Comparison of ENCODE assay signal across 13 cellular contexts in the genomic region with DNA sequence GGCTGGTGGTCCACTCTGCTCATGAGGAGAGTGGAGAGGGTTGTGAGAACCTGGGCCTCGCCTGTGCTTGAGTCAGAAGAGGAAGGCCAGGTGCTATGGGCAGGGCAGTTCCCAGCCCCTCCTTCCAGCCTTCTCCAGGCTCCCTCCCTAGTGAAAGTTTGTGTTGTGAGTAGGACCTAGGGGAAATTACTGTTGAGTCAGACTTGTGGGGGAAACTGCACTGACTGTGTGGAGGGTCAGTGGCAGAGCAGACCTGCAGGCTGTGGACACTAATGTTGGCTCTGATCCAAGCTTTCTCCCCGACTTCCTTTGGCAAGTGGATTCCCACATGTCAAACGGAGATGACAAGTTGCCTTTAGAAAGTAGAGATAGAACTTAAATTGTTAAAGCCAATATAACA.
DNase-seq lines count a peak whose midpoint lies in the region; ATAC-seq and TF ChIP-seq lines count a peak whose summit lies in the region.
"Had no signal": no experiment of that assay in that cellular context is flagged by ENCODE, and none has a peak within 500 bp of the region (broad histone marks: within the 10 kb centered on the region; RNA-seq: fewer than 3 reads in every experiment).

No MANE protein-coding gene starts in this region.

- H3K4me3 ChIP-seq in skeletal muscle cell (ENCODE audit: low read depth, low read length): no peak overlapping the region
- H3K4me3 ChIP-seq: SK-N-MC had no signal

- H3K36me3 Mint-ChIP-seq in WTC11 (no peaks in the 10 kb centered on the region), nephron progenitor cell (ENCODE audit: low read depth) (no peaks in the 10 kb centered on the region)

- CTCF ChIA-PET in WTC11 (lab: Charles Lee): interaction anchor here (1.6 to 3.2 kb wide), 4 partner anchors 8 to 217 kb away, joined by 3 to 22 read pairs (median 19); partner anchors contain the start of gene ARHGAP26

- DNase-seq in NCI-H82 (lab: John Stamatoyannopoulos, UW) (peak; percentile 46), NCI-H82 treated with DMSO at 0.1 percent for 48 hours (lab: John Stamatoyannopoulos, UW; ENCODE audit: unreplicated experiment) (no peak), WTC11 (ENCODE audit: low spot score) (no peak), left ventricle myocardium superior (no peak), skeletal muscle cell (ENCODE audit: low read depth) (peak; percentile 39), middle frontal gyrus (ENCODE audit: extremely low spot score, low spot score) (no peak), nephron progenitor cell (no peak), NOMO-1 treated with dmso at 0.1 percent for 144 hours (lab: John Stamatoyannopoulos, UW; ENCODE audit: unreplicated experiment) (no peak)
- DNase-seq: 8988T; activated CD4-positive, alpha-beta memory T cell treated with anti-CD3 and anti-CD28 coated beads, Interleukin-2, amount 10 ng/mL, durations not matched to agents 7 days and 5 days; GDM1; NCI-H2029 treated with DMSO at 0.1 percent for 48 hours had no signal

- no peak for TF ChIP-seq CTCF in WTC11 (IDR thresholded peaks at IDR 0.05)
- TF ChIP-seq CTCF in nephron progenitor cell (IDR thresholded peaks at IDR 0.05): no peak

- H3K4me3 Mint-ChIP-seq in WTC11 (no peak overlapping the region), nephron progenitor cell (no peak overlapping the region)
- H3K4me3 Mint-ChIP-seq: activated CD4-positive, alpha-beta memory T cell treated with anti-CD3 and anti-CD28 coated beads, Interleukin-2, amount 10 ng/mL, durations not matched to agents 7 days and 5 days had no signal

- POLR2A ChIA-PET in WTC11 (lab: Charles Lee): interaction anchor here (2.4 kb wide), 1 partner anchor 102 kb away, joined by 6 read pairs; the partner anchor contains the start of gene ARHGAP26

- H3K9me3 Mint-ChIP-seq in WTC11 (no peaks in the 10 kb centered on the region), nephron progenitor cell (no peaks in the 10 kb centered on the region)
- H3K9me3 Mint-ChIP-seq: activated CD4-positive, alpha-beta memory T cell treated with anti-CD3 and anti-CD28 coated beads, Interleukin-2, amount 10 ng/mL, durations not matched to agents 7 days and 5 days had no signal

- H3K27me3 Mint-ChIP-seq in WTC11 (ENCODE audit: low read depth): no peaks in the 10 kb centered on the region
- peaks cover 7% of the 10 kb centered on the region for H3K27me3 Mint-ChIP-seq in nephron progenitor cell (ENCODE audit: low read depth, poor library complexity)
- H3K27me3 Mint-ChIP-seq: activated CD4-positive, alpha-beta memory T cell treated with anti-CD3 and anti-CD28 coated beads, Interleukin-2, amount 10 ng/mL, durations not matched to agents 7 days and 5 days had no signal

- intact Hi-C loops in left ventricle myocardium superior (cut with micrococcal nuclease): loop anchor here (5.0 kb wide), 1 partner anchor 100 kb away; the partner anchor contains the start of gene ARHGAP26

- H3K4me1 Mint-ChIP-seq in WTC11 (peaks cover 48% of the 10 kb centered on the region), nephron progenitor cell (peaks cover 7% of the 10 kb centered on the region)

- peak overlapping the region; percentile 51; the same call in 1 of the 2 replicates for H3K27ac Mint-ChIP-seq in WTC11
- H3K27ac Mint-ChIP-seq in nephron progenitor cell: no peak overlapping the region
- H3K27ac Mint-ChIP-seq: activated CD4-positive, alpha-beta memory T cell treated with anti-CD3 and anti-CD28 coated beads, Interleukin-2, amount 10 ng/mL, durations not matched to agents 7 days and 5 days had no signal

- ATAC-seq in WTC11 (peak; percentile 38), left ventricle myocardium superior (peak; percentile 7)

TF ChIP-seq in WTC11, 78 proteins besides CTCF, POLR2A, EP300 and RAD21:
- TF ChIP-seq IRF2 (CRISPR knock-in tag; IDR thresholded peaks at IDR 0.05; ENCODE audit: borderline replicate concordance, low read depth) (no peak), TCF7 (CRISPR knock-in tag; IDR thresholded peaks at IDR 0.05; ENCODE audit: low read depth) (no peak), NR2C2 (CRISPR knock-in tag; IDR thresholded peaks at IDR 0.05) (no peak), ZNF425 (CRISPR knock-in tag; conservative IDR thresholded peaks at IDR 0.05) (no peak), ESRRA (CRISPR knock-in tag; IDR thresholded peaks at IDR 0.05; ENCODE audit: borderline replicate concordance) (no peak), FOXP1 (CRISPR knock-in tag; IDR thresholded peaks at IDR 0.05; ENCODE audit: borderline replicate concordance) (no peak), FOXK1 (CRISPR knock-in tag; IDR thresholded peaks at IDR 0.05) (no peak), ZNF263 (CRISPR knock-in tag; IDR thresholded peaks at IDR 0.05; ENCODE audit: low read depth) (no peak), ZNF396 (CRISPR knock-in tag; IDR thresholded peaks at IDR 0.05; ENCODE audit: borderline replicate concordance) (no peak), NFATC4 (CRISPR knock-in tag; IDR thresholded peaks at IDR 0.05) (no peak), ZNF423 (CRISPR knock-in tag; IDR thresholded peaks at IDR 0.05) (no peak), JUN (CRISPR knock-in tag; IDR thresholded peaks at IDR 0.05) (no peak)
- TF ChIP-seq, protein P1, sequence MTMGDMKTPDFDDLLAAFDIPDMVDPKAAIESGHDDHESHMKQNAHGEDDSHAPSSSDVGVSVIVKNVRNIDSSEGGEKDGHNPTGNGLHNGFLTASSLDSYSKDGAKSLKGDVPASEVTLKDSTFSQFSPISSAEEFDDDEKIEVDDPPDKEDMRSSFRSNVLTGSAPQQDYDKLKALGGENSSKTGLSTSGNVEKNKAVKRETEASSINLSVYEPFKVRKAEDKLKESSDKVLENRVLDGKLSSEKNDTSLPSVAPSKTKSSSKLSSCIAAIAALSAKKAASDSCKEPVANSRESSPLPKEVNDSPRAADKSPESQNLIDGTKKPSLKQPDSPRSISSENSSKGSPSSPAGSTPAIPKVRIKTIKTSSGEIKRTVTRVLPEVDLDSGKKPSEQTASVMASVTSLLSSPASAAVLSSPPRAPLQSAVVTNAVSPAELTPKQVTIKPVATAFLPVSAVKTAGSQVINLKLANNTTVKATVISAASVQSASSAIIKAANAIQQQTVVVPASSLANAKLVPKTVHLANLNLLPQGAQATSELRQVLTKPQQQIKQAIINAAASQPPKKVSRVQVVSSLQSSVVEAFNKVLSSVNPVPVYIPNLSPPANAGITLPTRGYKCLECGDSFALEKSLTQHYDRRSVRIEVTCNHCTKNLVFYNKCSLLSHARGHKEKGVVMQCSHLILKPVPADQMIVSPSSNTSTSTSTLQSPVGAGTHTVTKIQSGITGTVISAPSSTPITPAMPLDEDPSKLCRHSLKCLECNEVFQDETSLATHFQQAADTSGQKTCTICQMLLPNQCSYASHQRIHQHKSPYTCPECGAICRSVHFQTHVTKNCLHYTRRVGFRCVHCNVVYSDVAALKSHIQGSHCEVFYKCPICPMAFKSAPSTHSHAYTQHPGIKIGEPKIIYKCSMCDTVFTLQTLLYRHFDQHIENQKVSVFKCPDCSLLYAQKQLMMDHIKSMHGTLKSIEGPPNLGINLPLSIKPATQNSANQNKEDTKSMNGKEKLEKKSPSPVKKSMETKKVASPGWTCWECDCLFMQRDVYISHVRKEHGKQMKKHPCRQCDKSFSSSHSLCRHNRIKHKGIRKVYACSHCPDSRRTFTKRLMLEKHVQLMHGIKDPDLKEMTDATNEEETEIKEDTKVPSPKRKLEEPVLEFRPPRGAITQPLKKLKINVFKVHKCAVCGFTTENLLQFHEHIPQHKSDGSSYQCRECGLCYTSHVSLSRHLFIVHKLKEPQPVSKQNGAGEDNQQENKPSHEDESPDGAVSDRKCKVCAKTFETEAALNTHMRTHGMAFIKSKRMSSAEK (CRISPR knock-in tag; IDR thresholded peaks at IDR 0.05; ENCODE audit: borderline replicate concordance): no peak
- TF ChIP-seq, protein P2, sequence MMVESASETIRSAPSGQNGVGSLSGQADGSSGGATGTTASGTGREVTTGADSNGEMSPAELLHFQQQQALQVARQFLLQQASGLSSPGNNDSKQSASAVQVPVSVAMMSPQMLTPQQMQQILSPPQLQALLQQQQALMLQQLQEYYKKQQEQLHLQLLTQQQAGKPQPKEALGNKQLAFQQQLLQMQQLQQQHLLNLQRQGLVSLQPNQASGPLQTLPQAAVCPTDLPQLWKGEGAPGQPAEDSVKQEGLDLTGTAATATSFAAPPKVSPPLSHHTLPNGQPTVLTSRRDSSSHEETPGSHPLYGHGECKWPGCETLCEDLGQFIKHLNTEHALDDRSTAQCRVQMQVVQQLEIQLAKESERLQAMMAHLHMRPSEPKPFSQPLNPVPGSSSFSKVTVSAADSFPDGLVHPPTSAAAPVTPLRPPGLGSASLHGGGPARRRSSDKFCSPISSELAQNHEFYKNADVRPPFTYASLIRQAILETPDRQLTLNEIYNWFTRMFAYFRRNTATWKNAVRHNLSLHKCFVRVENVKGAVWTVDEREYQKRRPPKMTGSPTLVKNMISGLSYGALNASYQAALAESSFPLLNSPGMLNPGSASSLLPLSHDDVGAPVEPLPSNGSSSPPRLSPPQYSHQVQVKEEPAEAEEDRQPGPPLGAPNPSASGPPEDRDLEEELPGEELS (CRISPR knock-in tag; IDR thresholded peaks at IDR 0.05): no peak

Comparison
In these comparisons a context has a peak if more than half of its experiments do, and no peak if none do; other contexts are left out.
1. DNase-seq: peak in NCI-H82 (single experiment) and skeletal muscle cell (single experiment); none in NCI-H82 treated with DMSO at 0.1 percent for 48 hours (single experiment), WTC11 (single experiment), left ventricle myocardium superior (single experiment), middle frontal gyrus (single experiment), nephron progenitor cell (single experiment) and NOMO-1 treated with dmso at 0.1 percent for 144 hours (single experiment).